In genomic region chr3:27590437-27591320, GRCh38 we compare ENCODE assay signal across 8 cellular contexts.
DNase-seq lines count a peak whose midpoint lies in the region; ATAC-seq, FAIRE-seq and TF ChIP-seq lines count a peak whose summit lies in the region.

No MANE protein-coding gene starts in this region.

- no peak for TF ChIP-seq CTCF in A673 (conservative IDR thresholded peaks at IDR 0.05; ENCODE audit: low read depth, low read length)
- no peak for TF ChIP-seq CTCF in K562 (IDR thresholded peaks at IDR 0.05 in 2 of 3, conservative IDR thresholded peaks at IDR 0.05 in 1 of 3; ENCODE audit: insufficient read depth in 2 of 3, low read depth in 1 of 3, low read length in 3 of 3)
- no peak for TF ChIP-seq CTCF in HepG2 (CRISPR knock-in tag; IDR thresholded peaks at IDR 0.05)
- TF ChIP-seq CTCF in transverse colon (IDR thresholded peaks at IDR 0.05): no peak

- intact Hi-C loops in A673 (cut with micrococcal nuclease; ENCODE audit: unreplicated experiment) (loop anchor here (2.0 to 5.0 kb wide), 2 partner anchors 46 to 108 kb away; partner anchors contain the start of gene SLC4A7), K562 (cut with micrococcal nuclease) (no loop called here), HepG2 (cut with micrococcal nuclease; ENCODE audit: unreplicated experiment) (no loop called here), transverse colon (cut with DNase I; ENCODE audit: low total_unique reads) (no loop called here), left colon (cut with DNase I, micrococcal nuclease) (no loop called here)

- ATAC-seq in K562 (no peak), HepG2 (no peak), left colon (no peak)

- H3K9ac ChIP-seq in K562 (ENCODE audit: insufficient read depth in 1 of 2, low read depth in 2 of 2, low read length in 2 of 2): no peak overlapping the region
- no peak overlapping the region for H3K9ac ChIP-seq in HepG2 (ENCODE audit: insufficient read depth, low read depth, low read length)

- no peaks in the 10 kb centered on the region for H4K20me1 ChIP-seq in K562 (replicated peaks; ENCODE audit: control insufficient read depth, insufficient read depth, low read length)
- no peaks in the 10 kb centered on the region for H4K20me1 ChIP-seq in HepG2 (ENCODE audit: insufficient read depth, low read length)

- H3K27ac ChIP-seq in A673 (ENCODE audit: low read depth, low read length, poor library complexity, severe bottlenecking) (peak overlapping the region; percentile 57), K562 (ENCODE audit: extremely low read depth, low read depth, low read length) (no peak overlapping the region), HepG2 (ENCODE audit: extremely low read length, insufficient read depth, low read length) (no peak overlapping the region), transverse colon (peak overlapping the region; percentile 48 to 64 (median 59))

- no peaks in the 10 kb centered on the region for H3K9me1 ChIP-seq in K562 (ENCODE audit: control insufficient read depth, insufficient read depth, low read length)

- TF ChIP-seq RAD21 in K562 (CRISPR knock-in tag; conservative IDR thresholded peaks at IDR 0.05 in 1 of 2, IDR thresholded peaks at IDR 0.05 in 1 of 2) (no peak), HepG2 (CRISPR knock-in tag; IDR thresholded peaks at IDR 0.05) (no peak)

- no peaks in the 10 kb centered on the region for H3K36me3 ChIP-seq in A673 (ENCODE audit: insufficient read depth, low read length, poor library complexity, severe bottlenecking)
- no peaks in the 10 kb centered on the region for H3K36me3 ChIP-seq in K562 (ENCODE audit: control insufficient read depth, insufficient read depth, low read length)
- H3K36me3 ChIP-seq in HepG2 (replicated peaks in 1 of 2; ENCODE audit: control insufficient read depth in 1 of 2, insufficient read depth in 2 of 2, low read length in 2 of 2): no peaks in the 10 kb centered on the region
- no peaks in the 10 kb centered on the region for H3K36me3 ChIP-seq in transverse colon

- POLR2A ChIA-PET in A673 (lab: Charles Lee; ENCODE audit: low non-redundant PET) (interaction anchor here (0.5 to 0.6 kb wide), 2 partner anchors 42 to 55 kb away, joined by 4 to 10 read pairs; no protein-coding TSS in a partner anchor), K562 (lab: Yijun Ruan, JAX) (no interaction called here), HepG2 (lab: Yijun Ruan, JAX) (interaction anchor here (1.2 kb wide), 2 partner anchors 42 to 107 kb away, joined by 3 read pairs; partner anchors contain the start of gene SLC4A7)

- H3K4me3 ChIP-seq in A673 (ENCODE audit: low read depth, low read length, poor library complexity, severe bottlenecking) (no peak overlapping the region), K562 (no peak overlapping the region), HepG2 (replicated peaks in 1 of 3; ENCODE audit: insufficient read depth in 1 of 3, low read depth in 2 of 3, low read length in 3 of 3) (peak overlapping the region in 1 of 3 experiments; percentile 9; a peak in 1 of 6 replicates), transverse colon (peak overlapping the region in 1 of 4 donors; percentile 5)

- FAIRE-seq in K562 (lab: Jason Lieb, UNC) (no peak), HepG2 (lab: Jason Lieb, UNC) (no peak), frontal cortex (lab: Jason Lieb, UNC) (no peak)

- CTCF ChIA-PET in A673 (lab: Charles Lee): no interaction called here
- CTCF ChIA-PET in K562 (lab: Yijun Ruan, JAX; ENCODE audit: low intra/inter-chr PET ratio): no interaction called here
- CTCF ChIA-PET in HepG2 (lab: Yijun Ruan, JAX; ENCODE audit: low intra/inter-chr PET ratio, low total read pairs): no interaction called here

- peaks cover 28% of the 10 kb centered on the region for H3K4me1 ChIP-seq in A673 (ENCODE audit: insufficient read depth, low read length, poor library complexity, severe bottlenecking)
- no peaks in the 10 kb centered on the region for H3K4me1 ChIP-seq in K562 (replicated peaks in 1 of 2; ENCODE audit: control insufficient read depth in 2 of 2, insufficient read depth in 2 of 2, low read length in 2 of 2)
- peaks cover 23% of the 10 kb centered on the region for H3K4me1 ChIP-seq in HepG2 (ENCODE audit: insufficient read depth, low read length)
- peaks cover 0 to 22% (median 5%) of the 10 kb centered on the region in 4 donors for H3K4me1 ChIP-seq in transverse colon

- TF ChIP-seq EP300 in K562 (IDR thresholded peaks at IDR 0.05; ENCODE audit: low read length) (no peak), HepG2 (IDR thresholded peaks at IDR 0.05; ENCODE audit: low read depth in 2 of 2, low read length in 2 of 2) (no peak), HepG2 (CRISPR knock-in tag; IDR thresholded peaks at IDR 0.05; ENCODE audit: borderline replicate concordance) (no peak), transverse colon (IDR thresholded peaks at IDR 0.05; ENCODE audit: low read depth) (no peak)

- H3K4me2 ChIP-seq in K562 (ENCODE audit: insufficient read depth, low read length) (no peak overlapping the region), HepG2 (ENCODE audit: low read depth, low read length) (peak overlapping the region; percentile 48)

- H3K9me3 ChIP-seq in A673 (ENCODE audit: low read depth, low read length, poor library complexity, severe bottlenecking) (no peaks in the 10 kb centered on the region), K562 (replicated peaks; ENCODE audit: control insufficient read depth, insufficient read depth, low read depth, low read length) (no peaks in the 10 kb centered on the region), HepG2 (ENCODE audit: low read length) (no peaks in the 10 kb centered on the region), transverse colon (no peaks in the 10 kb centered on the region)

- in situ Hi-C loops in K562 (cut with MboI): no loop called here
- in situ Hi-C loops in HepG2 (cut with HindIII; ENCODE audit: extremely low pct_ligation_motif_present, low pct_unique_long_range_greater_than_20kb): no loop called here
- in situ Hi-C loops in transverse colon (cut with MboI; ENCODE audit: low pct_ligation_motif_present in 1 of 4, low pct_unique_long_range_greater_than_20kb in 1 of 4, low sequenced_read_pairs in 3 of 4): no loop called here
- in situ Hi-C loops in ACHN (cut with HindIII; ENCODE audit: low pct_ligation_motif_present, low pct_unique_long_range_greater_than_20kb, low sequenced_read_pairs): no loop called here

- BruUV-seq in A673 (replicated peaks; lab: Mats Ljungman, UMichigan): no TSS peak
- BruUV-seq in K562 (replicated peaks; lab: Mats Ljungman, UMichigan): no TSS peak
- BruUV-seq in HepG2 (replicated peaks; lab: Mats Ljungman, UMichigan): no TSS peak

- no peaks in the 10 kb centered on the region for H3K27me3 ChIP-seq in A673 (replicated peaks; ENCODE audit: insufficient read depth, low read depth, low read length, poor library complexity)
- no peaks in the 10 kb centered on the region for H3K27me3 ChIP-seq in K562 (ENCODE audit: control insufficient read depth in 2 of 2, insufficient read depth in 2 of 2, low read length in 2 of 2)
- H3K27me3 ChIP-seq in HepG2 (ENCODE audit: control insufficient read depth in 1 of 2, insufficient read depth in 2 of 2, low read length in 2 of 2): no peaks in the 10 kb centered on the region
- no peaks in the 10 kb centered on the region for H3K27me3 ChIP-seq in transverse colon

- DNase-seq in A673 (ENCODE audit: low spot score): peak; percentile 80
- DNase-seq in Kasumi-1 (lab: John Stamatoyannopoulos, UW): peak; percentile 50 to 60
- DNase-seq in K562 (ENCODE audit: extremely low read depth in 1 of 4, low spot score in 3 of 4): no peak
- DNase-seq in HepG2 (ENCODE audit: low spot score): no peak
- no peak for DNase-seq in transverse colon
- DNase-seq in left colon: no peak
- DNase-seq in ACHN: no peak
- DNase-seq in frontal cortex (ENCODE audit: low spot score in 2 of 2): no peak

- WGBS in K562 (ENCODE audit: insufficient coverage, low coverage, missing lambda C conversion rate): 4% methylated on average over 5 of the region's 5 CpGs
- 11% methylated on average over 5 of the region's 5 CpGs for WGBS in HepG2 (ENCODE audit: low lambda C conversion rate)
- WGBS in transverse colon (ENCODE audit: low coverage in 1 of 2), 2 donors: 35 to 37% methylated on average over 5 of the region's 5 CpGs

- TF ChIP-seq POLR2A in K562 (conservative IDR thresholded peaks at IDR 0.05) (no peak), HepG2 (IDR thresholded peaks at IDR 0.05; ENCODE audit: insufficient read depth in 1 of 2, low read depth in 2 of 2, low read length in 2 of 2) (no peak), transverse colon (IDR thresholded peaks at IDR 0.05) (no peak)

- H2AFZ ChIP-seq in K562 (ENCODE audit: low read depth, low read length): no peak overlapping the region
- peak overlapping the region; percentile 30 for H2AFZ ChIP-seq in HepG2 (ENCODE audit: low read length)

- H3K79me2 ChIP-seq in K562 (ENCODE audit: control insufficient read depth, insufficient read depth, low read length): no peaks in the 10 kb centered on the region
- no peaks in the 10 kb centered on the region for H3K79me2 ChIP-seq in HepG2 (ENCODE audit: insufficient read depth, low read length)

TF ChIP-seq in K562, 482 proteins besides CTCF, POLR2A, EP300 and RAD21 (continues in another document):
- TF ChIP-seq ZNF77 (CRISPR knock-in tag; IDR thresholded peaks at IDR 0.05) (no peak), ESRRB (CRISPR knock-in tag; IDR thresholded peaks at IDR 0.05; ENCODE audit: borderline replicate concordance) (no peak), ZNF134 (CRISPR knock-in tag; conservative IDR thresholded peaks at IDR 0.05) (no peak), MAZ (CRISPR knock-in tag; conservative IDR thresholded peaks at IDR 0.05 in 1 of 2, IDR thresholded peaks at IDR 0.05 in 1 of 2) (no peak)

TF ChIP-seq in HepG2, 621 proteins besides CTCF, POLR2A, EP300 and RAD21 (continues in another document):
- TF ChIP-seq, protein P1, sequence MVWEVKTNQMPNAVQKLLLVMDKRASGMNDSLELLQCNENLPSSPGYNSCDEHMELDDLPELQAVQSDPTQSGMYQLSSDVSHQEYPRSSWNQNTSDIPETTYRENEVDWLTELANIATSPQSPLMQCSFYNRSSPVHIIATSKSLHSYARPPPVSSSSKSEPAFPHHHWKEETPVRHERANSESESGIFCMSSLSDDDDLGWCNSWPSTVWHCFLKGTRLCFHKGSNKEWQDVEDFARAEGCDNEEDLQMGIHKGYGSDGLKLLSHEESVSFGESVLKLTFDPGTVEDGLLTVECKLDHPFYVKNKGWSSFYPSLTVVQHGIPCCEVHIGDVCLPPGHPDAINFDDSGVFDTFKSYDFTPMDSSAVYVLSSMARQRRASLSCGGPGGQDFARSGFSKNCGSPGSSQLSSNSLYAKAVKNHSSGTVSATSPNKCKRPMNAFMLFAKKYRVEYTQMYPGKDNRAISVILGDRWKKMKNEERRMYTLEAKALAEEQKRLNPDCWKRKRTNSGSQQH (CRISPR knock-in tag; IDR thresholded peaks at IDR 0.05; ENCODE audit: low read depth): no peak
- TF ChIP-seq GABPB1 (CRISPR knock-in tag; IDR thresholded peaks at IDR 0.05): peak; percentile 52; the same call in 1 of the 2 replicates
- TF ChIP-seq SAP130 (CRISPR knock-in tag; IDR thresholded peaks at IDR 0.05; ENCODE audit: low read depth): 0 out of 2 replicates have a peak, but pooled peaks have one; percentile 29
- no peak for TF ChIP-seq FOXM1 (CRISPR knock-in tag; IDR thresholded peaks at IDR 0.05)
- 0 out of 2 replicates have a peak, but pooled peaks have one; percentile 9 for TF ChIP-seq GABPA (IDR thresholded peaks at IDR 0.05; ENCODE audit: low read depth, low read length)
- TF ChIP-seq GABPA (CRISPR knock-in tag; IDR thresholded peaks at IDR 0.05; ENCODE audit: low read depth): peak; percentile 87

Comparison
In these comparisons a context has a peak if more than half of its experiments do, and no peak if none do; other contexts are left out.
1. DNase-seq: peak in A673 (single experiment) and Kasumi-1 (2 of 2); none in K562 (0 of 4), HepG2 (single experiment), transverse colon (single experiment), left colon (0 of 2), ACHN (single experiment) and frontal cortex (0 of 2).
2. H3K27ac ChIP-seq: peak in A673 (single experiment) and transverse colon (4 of 4); none in K562 (single experiment) and HepG2 (single experiment).